In the genomic region with DNA sequence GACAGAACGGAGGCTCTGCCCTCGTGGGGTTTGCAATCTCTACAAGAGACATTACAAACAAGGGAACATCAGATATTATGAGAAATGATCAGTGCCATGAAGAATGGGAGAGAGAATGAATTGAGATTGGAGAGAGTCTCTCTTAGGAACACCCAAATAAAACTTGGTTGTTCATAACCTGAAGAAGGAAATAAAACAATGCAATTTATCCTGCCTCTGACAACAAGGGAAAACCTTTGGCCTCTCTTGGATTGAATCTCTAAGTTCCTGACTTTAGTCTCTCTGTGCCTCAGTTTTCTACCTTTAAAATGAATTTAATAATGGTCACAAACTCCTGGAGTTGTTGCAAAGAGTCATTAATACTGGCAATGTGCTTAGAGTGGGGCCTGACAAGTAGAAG, we compare ENCODE assay signal across 20 cellular contexts. TPM values are rescaled to one million over a fixed set of nuclear protein-coding genes. Genes with fewer than 3 reads are reported as not detected.
A peak's percentile ranks its signal among the peaks of the same experiment; 100 is the strongest.
DNase-seq lines count a peak whose midpoint lies in the region; ATAC-seq and TF ChIP-seq lines count a peak whose summit lies in the region.
"Had no signal": no experiment of that assay in that cellular context is flagged by ENCODE, and none has a peak within 500 bp of the region (broad histone marks: within the 10 kb centered on the region; RNA-seq: fewer than 3 reads in every experiment).

No MANE protein-coding gene starts in this region.

- BruUV-seq in Caco-2 (replicated peaks; lab: Mats Ljungman, UMichigan) = no TSS peak
- BruUV-seq in OCI-LY7 (replicated peaks; lab: Mats Ljungman, UMichigan) = no TSS peak

- no peaks in the 10 kb centered on the region for H4K20me1 ChIP-seq in OCI-LY7 (ENCODE audit: insufficient read depth, low read length)

- ATAC-seq in memory B cell (ENCODE audit: low read depth) (no peak), HG02840 (IDR thresholded peaks at IDR 0.05; ENCODE audit: low FRiP score, unreplicated experiment) (no peak)
- ATAC-seq in stimulated activated memory B cell treated with anti-CD40 and anti-IgM and Interleukin-4, amounts not matched to agents 10 μg/mL and 1 μg/mL and 100 μg/mL, for 72 hours = no peak
- no peak for ATAC-seq in naive thymus-derived CD8-positive, alpha-beta T cell

- H3K4me2 ChIP-seq in OCI-LY7 (ENCODE audit: low read length) = peak overlapping the region; percentile 85

- POLR2A ChIA-PET in Caco-2 (lab: Charles Lee) (no interaction called here), OCI-LY7 (lab: Charles Lee) (interaction anchor here (0.6 to 3.0 kb wide), 3 partner anchors 10 to 1550 kb away, joined by 3 to 17 read pairs (median 3); a partner anchor contains a TSS)
- POLR2A ChIA-PET in naive thymus-derived CD8-positive, alpha-beta T cell (lab: Charles Lee) = interaction anchor here (0.6 kb wide), 1 partner anchor 129 kb away, joined by 3 read pairs; no protein-coding TSS in a partner anchor

- no peaks in the 10 kb centered on the region for H3K27me3 ChIP-seq in Caco-2 (replicated peaks; ENCODE audit: control insufficient read depth, insufficient read depth, low read length)
- no peaks in the 10 kb centered on the region for H3K27me3 ChIP-seq in breast epithelium
- H3K27me3 ChIP-seq: MG63 had no signal

- H3K4me1 ChIP-seq in Caco-2 (peaks cover 36% of the 10 kb centered on the region), OCI-LY7 (ENCODE audit: insufficient read depth, low read length, poor library complexity, severe bottlenecking) (peaks cover 94% of the 10 kb centered on the region), breast epithelium (no peaks in the 10 kb centered on the region)

- no peaks in the 10 kb centered on the region for H3K79me2 ChIP-seq in OCI-LY7 (ENCODE audit: insufficient read depth, low read depth, low read length)

- H3K9me3 Mint-ChIP-seq in Caco-2 (ENCODE audit: unreplicated experiment) (no peaks in the 10 kb centered on the region), memory B cell (peaks cover under 1% of the 10 kb centered on the region)
- H3K9me3 Mint-ChIP-seq in stimulated activated memory B cell treated with anti-CD40 and anti-IgM and Interleukin-4, amounts not matched to agents 10 μg/mL and 1 μg/mL and 100 μg/mL, for 72 hours = peaks cover 1% of the 10 kb centered on the region
- no peaks in the 10 kb centered on the region for H3K9me3 Mint-ChIP-seq in naive thymus-derived CD8-positive, alpha-beta T cell

- no peak overlapping the region for H3K4me3 ChIP-seq in Caco-2 (ENCODE audit: low read depth, low read length)
- no peak overlapping the region for H3K4me3 ChIP-seq in OCI-LY7 (ENCODE audit: low read depth, low read length, poor library complexity, severe bottlenecking)
- H3K4me3 ChIP-seq in breast epithelium = no peak overlapping the region
- H3K4me3 ChIP-seq: MG63 had no signal

- CTCF ChIA-PET in Caco-2 (lab: Charles Lee) = no interaction called here
- CTCF ChIA-PET in OCI-LY7 (lab: Charles Lee; ENCODE audit: unreplicated experiment) = no interaction called here

- no peaks in the 10 kb centered on the region for H3K27me3 Mint-ChIP-seq in Caco-2 (ENCODE audit: insufficient read depth, unreplicated experiment)
- H3K27me3 Mint-ChIP-seq in memory B cell = no peaks in the 10 kb centered on the region
- H3K27me3 Mint-ChIP-seq in stimulated activated memory B cell treated with anti-CD40 and anti-IgM and Interleukin-4, amounts not matched to agents 10 μg/mL and 1 μg/mL and 100 μg/mL, for 72 hours = no peaks in the 10 kb centered on the region
- H3K27me3 Mint-ChIP-seq in naive thymus-derived CD8-positive, alpha-beta T cell = peaks cover 2 to 41% (median 15%) of the 10 kb centered on the region in 5 donors

- DNase-seq in Caco-2 (no peak), OCI-LY7 (ENCODE audit: low spot score) (no peak), memory B cell (ENCODE audit: low spot score in 2 of 2) (no peak), breast epithelium (ENCODE audit: low spot score in 2 of 2) (no peak), NCI-H526 (lab: John Stamatoyannopoulos, UW) (no peak)
- DNase-seq in naive thymus-derived CD8-positive, alpha-beta T cell = no peak
- DNase-seq: 8988T; Kasumi-1; MG63; NCI-H1092; NCI-H1436; NCI-H1930; NCI-H2227 treated with DMSO at 0.1 percent for 48 hours; NCI-H510A; NK-92 treated with Interleukin-12 subunit alpha and Interleukin-12 subunit beta, amount 100 ng/mL, for 24 hours; OCI-M1; Right ventricle myocardium superior had no signal

- TF ChIP-seq CTCF in Caco-2 (IDR thresholded peaks at IDR 0.05; ENCODE audit: insufficient read depth in 1 of 2, low read depth in 1 of 2, low read length in 1 of 2, severe bottlenecking in 1 of 2, unreplicated experiment in 1 of 2) (no peak), OCI-LY7 (conservative IDR thresholded peaks at IDR 0.05; ENCODE audit: low read length) (no peak), breast epithelium (IDR thresholded peaks at IDR 0.05) (no peak)

- H3K27ac ChIP-seq in OCI-LY7 (ENCODE audit: low read depth, low read length, poor library complexity, severe bottlenecking) (peak overlapping the region; percentile 1), breast epithelium (no peak overlapping the region)
- H3K27ac ChIP-seq: C4-2B had no signal

- H3K36me3 ChIP-seq in Caco-2 (ENCODE audit: control insufficient read depth, insufficient read depth, low read length) (no peaks in the 10 kb centered on the region), OCI-LY7 (ENCODE audit: insufficient read depth, low read length) (no peaks in the 10 kb centered on the region), breast epithelium (no peaks in the 10 kb centered on the region)
- H3K36me3 ChIP-seq: MG63 had no signal

- no peak overlapping the region for H3K4me3 Mint-ChIP-seq in Caco-2 (ENCODE audit: unreplicated experiment)
- no peak overlapping the region for H3K4me3 Mint-ChIP-seq in memory B cell
- H3K4me3 Mint-ChIP-seq in stimulated activated memory B cell treated with anti-CD40 and anti-IgM and Interleukin-4, amounts not matched to agents 10 μg/mL and 1 μg/mL and 100 μg/mL, for 72 hours = no peak overlapping the region
- H3K4me3 Mint-ChIP-seq in naive thymus-derived CD8-positive, alpha-beta T cell = peak overlapping the region in 1 of 10 donors; percentile 12

- no peak for TF ChIP-seq POLR2A in breast epithelium (IDR thresholded peaks at IDR 0.05)

- no peak overlapping the region for H2AFZ ChIP-seq in OCI-LY7 (ENCODE audit: low read length)

- intact Hi-C loops in Caco-2 (cut with micrococcal nuclease; ENCODE audit: unreplicated experiment) (no loop called here), OCI-LY7 (cut with micrococcal nuclease; ENCODE audit: unreplicated experiment) (loop anchor here (5.0 kb wide), 1 partner anchor 102 kb away; no protein-coding TSS in a partner anchor), breast epithelium (cut with DNase I; ENCODE audit: low total_unique reads) (no loop called here)

- H3K27ac Mint-ChIP-seq in Caco-2 (ENCODE audit: unreplicated experiment) (peak overlapping the region; percentile 13), memory B cell (peak overlapping the region; percentile 99)
- H3K27ac Mint-ChIP-seq in stimulated activated memory B cell treated with anti-CD40 and anti-IgM and Interleukin-4, amounts not matched to agents 10 μg/mL and 1 μg/mL and 100 μg/mL, for 72 hours = peak overlapping the region; percentile 91
- peak overlapping the region in 1 of 10 donors; percentile 1 for H3K27ac Mint-ChIP-seq in naive thymus-derived CD8-positive, alpha-beta T cell

- H3K9me2 ChIP-seq in OCI-LY7 (ENCODE audit: insufficient read depth, low read length) = no peaks in the 10 kb centered on the region

- H3K36me3 Mint-ChIP-seq in Caco-2 (ENCODE audit: insufficient read depth, unreplicated experiment) (no peaks in the 10 kb centered on the region), memory B cell (peaks cover 8% of the 10 kb centered on the region)
- peaks cover 27% of the 10 kb centered on the region for H3K36me3 Mint-ChIP-seq in stimulated activated memory B cell treated with anti-CD40 and anti-IgM and Interleukin-4, amounts not matched to agents 10 μg/mL and 1 μg/mL and 100 μg/mL, for 72 hours
- H3K36me3 Mint-ChIP-seq in naive thymus-derived CD8-positive, alpha-beta T cell = no peaks in the 10 kb centered on the region

- H3K4me1 Mint-ChIP-seq in Caco-2 (ENCODE audit: low read depth, unreplicated experiment) (peaks cover 26% of the 10 kb centered on the region), memory B cell (peaks cover 52% of the 10 kb centered on the region)
- peaks cover 90% of the 10 kb centered on the region for H3K4me1 Mint-ChIP-seq in stimulated activated memory B cell treated with anti-CD40 and anti-IgM and Interleukin-4, amounts not matched to agents 10 μg/mL and 1 μg/mL and 100 μg/mL, for 72 hours
- peaks cover 0 to 66% (median under 1%) of the 10 kb centered on the region in 4 donors for H3K4me1 Mint-ChIP-seq in naive thymus-derived CD8-positive, alpha-beta T cell

- H3K9me3 ChIP-seq in Caco-2 (no peaks in the 10 kb centered on the region), OCI-LY7 (ENCODE audit: low read length) (no peaks in the 10 kb centered on the region), breast epithelium (no peaks in the 10 kb centered on the region)
- H3K9me3 ChIP-seq: MG63 had no signal

RNA-seq across cellular contexts. Expression of a gene that starts 21.1 kb away (rescaled TPM):
- 32.8 and 35.0 TPM in 2 replicates for total RNA-seq in Caco-2 (2022)
- total RNA-seq in OCI-LY7 (2014; rRNA removed; shearing (Covaris generic)) = 13.1 and 19.6 TPM in 2 replicates
- 17.9 and 26.3 TPM in 2 replicates for total RNA-seq in OCI-LY7 (2022)
- 1 to 10 TPM; 4.5 to 5.3 TPM for total RNA-seq in naive thymus-derived CD8-positive, alpha-beta T cell
- polyA plus RNA-seq in naive thymus-derived CD8-positive, alpha-beta T cell = 1 to 10 TPM in 1 of 3 donors, under 1 TPM in 1, not detected in 1; 0.11 to 1.0 TPM
- 10 to 100 TPM; 26.4 to 77.0 (median 40.2) TPM for total RNA-seq in breast epithelium
